Comparison of ENCODE assay signal across 8 cellular contexts in genomic region chr3:170690133-170690981, GRCh38.
DNase-seq lines count a peak whose midpoint lies in the region; ATAC-seq and TF ChIP-seq lines count a peak whose summit lies in the region.

No MANE protein-coding gene starts in this region.

- H3K4me1 ChIP-seq in OCI-LY7 (ENCODE audit: insufficient read depth, low read length, poor library complexity, severe bottlenecking) (no peaks in the 10 kb centered on the region), skeletal muscle satellite cell (ENCODE audit: control insufficient read depth, insufficient read depth, low read length) (peaks cover 19% of the 10 kb centered on the region)

- H3K4me2 ChIP-seq in OCI-LY7 (ENCODE audit: low read length): no peak overlapping the region
- no peak overlapping the region for H3K4me2 ChIP-seq in skeletal muscle satellite cell (ENCODE audit: low read length)

- POLR2A ChIA-PET in OCI-LY7 (lab: Charles Lee): interaction anchor here (0.7 kb wide), 3 partner anchors 11 to 817 kb away, joined by 3 to 4 read pairs (median 4); no protein-coding TSS in a partner anchor

- no peak overlapping the region for H3K27ac ChIP-seq in OCI-LY7 (ENCODE audit: low read depth, low read length, poor library complexity, severe bottlenecking)

- H3K9me3 ChIP-seq in OCI-LY7 (ENCODE audit: low read length): no peaks in the 10 kb centered on the region
- no peaks in the 10 kb centered on the region for H3K9me3 ChIP-seq in skeletal muscle satellite cell (replicated peaks; ENCODE audit: low read length)

- no peaks in the 10 kb centered on the region for H3K36me3 ChIP-seq in OCI-LY7 (ENCODE audit: insufficient read depth, low read length)
- no peaks in the 10 kb centered on the region for H3K36me3 ChIP-seq in skeletal muscle satellite cell (ENCODE audit: insufficient read depth, low read length)

- no peaks in the 10 kb centered on the region for H3K79me2 ChIP-seq in OCI-LY7 (ENCODE audit: insufficient read depth, low read depth, low read length)

- no TSS peak for BruUV-seq in OCI-LY7 (replicated peaks; lab: Mats Ljungman, UMichigan)

- H3K9me2 ChIP-seq in OCI-LY7 (ENCODE audit: insufficient read depth, low read length): no peaks in the 10 kb centered on the region

- CTCF ChIA-PET in OCI-LY7 (lab: Charles Lee; ENCODE audit: unreplicated experiment): interaction anchor here (0.8 kb wide), 1 partner anchor 277 kb away, joined by 4 read pairs; no protein-coding TSS in a partner anchor

- no peak overlapping the region for H2AFZ ChIP-seq in OCI-LY7 (ENCODE audit: low read length)

- ATAC-seq in HG03442 (IDR thresholded peaks at IDR 0.05; ENCODE audit: unreplicated experiment) (peak; percentile 54), left ventricle myocardium superior (peak; percentile 87), GM21576 (IDR thresholded peaks at IDR 0.05; ENCODE audit: unreplicated experiment) (no peak)

- H3K9ac ChIP-seq in skeletal muscle satellite cell (ENCODE audit: low read depth, low read length): peak overlapping the region; percentile 38

- peak; percentile 82 for TF ChIP-seq CTCF in OCI-LY7 (conservative IDR thresholded peaks at IDR 0.05; ENCODE audit: low read length)

- no peaks in the 10 kb centered on the region; the same call in 1 of the 2 replicates for H4K20me1 ChIP-seq in OCI-LY7 (ENCODE audit: insufficient read depth, low read length)

- H3K4me3 ChIP-seq in OCI-LY7 (ENCODE audit: low read depth, low read length, poor library complexity, severe bottlenecking) (no peak overlapping the region), skeletal muscle satellite cell (ENCODE audit: low read length) (no peak overlapping the region)

- no peaks in the 10 kb centered on the region for H3K27me3 ChIP-seq in skeletal muscle satellite cell (ENCODE audit: control insufficient read depth, insufficient read depth, low read length)

- intact Hi-C loops in OCI-LY7 (cut with micrococcal nuclease; ENCODE audit: unreplicated experiment): loop anchor here (1.0 to 5.0 kb wide), 3 partner anchors 58 to 378 kb away; no protein-coding TSS in a partner anchor
- intact Hi-C loops in left ventricle myocardium superior (cut with micrococcal nuclease): loop anchor here (10.0 kb wide), 2 partner anchors 136 to 276 kb away; partner anchors contain the start of gene CLDN11

- DNase-seq in NCI-H345 (lab: John Stamatoyannopoulos, UW) (peak; percentile 11), NCI-H345 treated with DMSO at 0.1 percent for 48 hours (lab: John Stamatoyannopoulos, UW; ENCODE audit: unreplicated experiment) (no peak), OCI-LY7 (ENCODE audit: low spot score) (peak; percentile 52), left ventricle myocardium superior (peak; percentile 82)
- peak; percentile 75 for DNase-seq in activated effector memory CD4-positive, alpha-beta T cell treated with anti-CD3 and anti-CD28 coated beads, Interleukin-2, amount 50 U/mL, for 16 hours
